ENCODE assay signal across 9 cellular contexts in genomic region chr14:99568567-99569560, GRCh38. TPM values are rescaled to one million over a fixed set of nuclear protein-coding genes. Genes with fewer than 3 reads are reported as not detected.
A peak's percentile ranks its signal among the peaks of the same experiment; 100 is the strongest.
DNase-seq lines count a peak whose midpoint lies in the region; ATAC-seq and TF ChIP-seq lines count a peak whose summit lies in the region.
"Had no signal": no experiment of that assay in that cellular context is flagged by ENCODE, and none has a peak within 500 bp of the region (broad histone marks: within the 10 kb centered on the region; RNA-seq: fewer than 3 reads in every experiment).

No MANE protein-coding gene starts in this region.

- no peaks in the 10 kb centered on the region for H3K36me3 Mint-ChIP-seq in activated T-cell treated with anti-CD3 and anti-CD28 coated beads, Interleukin-2, amount 50 U/mL, for 72 hours (ENCODE audit: insufficient read depth in 2 of 2)

- H3K4me3 Mint-ChIP-seq in activated T-cell treated with anti-CD3 and anti-CD28 coated beads, Interleukin-2, amount 50 U/mL, for 72 hours, result no peak overlapping the region
- H3K4me3 Mint-ChIP-seq: activated naive CD8-positive, alpha-beta T cell treated with anti-CD3 and anti-CD28 coated beads, Interleukin-2, amount 50 U/mL, for 24 hours had no signal

- H3K27me3 Mint-ChIP-seq in activated T-cell treated with anti-CD3 and anti-CD28 coated beads, Interleukin-2, amount 50 U/mL, for 72 hours (ENCODE audit: low read depth), result no peaks in the 10 kb centered on the region
- H3K27me3 Mint-ChIP-seq: activated naive CD8-positive, alpha-beta T cell treated with anti-CD3 and anti-CD28 coated beads, Interleukin-2, amount 50 U/mL, for 24 hours had no signal

- TF ChIP-seq CTCF in VCaP (conservative IDR thresholded peaks at IDR 0.05), result no peak

- DNase-seq in CD1c-positive myeloid dendritic cell (ENCODE audit: extremely low spot score), result peak; percentile 17
- peak; percentile 86 for DNase-seq in M059J (ENCODE audit: low read depth)
- DNase-seq in kidney tubule cell (ENCODE audit: low spot score), result peak; percentile 52
- no peak for DNase-seq in activated T-cell treated with anti-CD3 and anti-CD28 coated beads, Interleukin-2, amount 50 U/mL, for 72 hours
- no peak for DNase-seq in cerebellar cortex (ENCODE audit: low spot score)
- DNase-seq in stimulated activated naive CD8-positive, alpha-beta T cell treated with anti-CD3 and anti-CD28 coated beads, Interleukin-15, Interleukin-2, amounts not matched to agents 100 U/mL and 50 U/mL, for 24 hours, result no peak
- DNase-seq: activated naive CD8-positive, alpha-beta T cell treated with anti-CD3 and anti-CD28 coated beads, Interleukin-2, amount 50 U/mL, for 24 hours had no signal

- no peak overlapping the region for H3K27ac Mint-ChIP-seq in activated T-cell treated with anti-CD3 and anti-CD28 coated beads, Interleukin-2, amount 50 U/mL, for 72 hours
- H3K27ac Mint-ChIP-seq: activated naive CD8-positive, alpha-beta T cell treated with anti-CD3 and anti-CD28 coated beads, Interleukin-2, amount 50 U/mL, for 24 hours had no signal

- H3K27ac ChIP-seq in VCaP, result peak overlapping the region; percentile 95

- no peaks in the 10 kb centered on the region for H3K9me3 Mint-ChIP-seq in activated T-cell treated with anti-CD3 and anti-CD28 coated beads, Interleukin-2, amount 50 U/mL, for 72 hours
- H3K9me3 Mint-ChIP-seq: activated naive CD8-positive, alpha-beta T cell treated with anti-CD3 and anti-CD28 coated beads, Interleukin-2, amount 50 U/mL, for 24 hours had no signal

- no peak for ATAC-seq in activated T-cell treated with anti-CD3 and anti-CD28 coated beads, Interleukin-2, amount 50 U/mL, for 72 hours (replicated peaks in 1 of 2)
- ATAC-seq in stimulated activated naive CD8-positive, alpha-beta T cell treated with anti-CD3 and anti-CD28 coated beads, Interleukin-15, Interleukin-2, amounts not matched to agents 100 U/mL and 50 U/mL, for 24 hours, result no peak
- ATAC-seq in HG02840 (IDR thresholded peaks at IDR 0.05; ENCODE audit: low FRiP score, unreplicated experiment), result no peak
- ATAC-seq: activated naive CD8-positive, alpha-beta T cell treated with anti-CD3 and anti-CD28 coated beads, Interleukin-2, amount 50 U/mL, for 24 hours had no signal

- H3K4me1 Mint-ChIP-seq in activated T-cell treated with anti-CD3 and anti-CD28 coated beads, Interleukin-2, amount 50 U/mL, for 72 hours (ENCODE audit: low read depth), result no peaks in the 10 kb centered on the region
- H3K4me1 Mint-ChIP-seq: activated naive CD8-positive, alpha-beta T cell treated with anti-CD3 and anti-CD28 coated beads, Interleukin-2, amount 50 U/mL, for 24 hours had no signal

RNA-seq across cellular contexts. Expression of gene CCDC85C, which starts 35.1 kb away (rescaled TPM):
- 12.8 and 16.2 TPM in 2 replicates for total RNA-seq in M059J (2014; rRNA removed; shearing (Covaris generic))
- 10 to 100 TPM; 10.1 to 11.3 TPM for total RNA-seq in activated T-cell treated with anti-CD3 and anti-CD28 coated beads, Interleukin-2, amount 50 U/mL, for 72 hours

Comparison
In these comparisons a context has a peak if more than half of its experiments do, and no peak if none do; other contexts are left out.
1. DNase-seq: peak in CD1c-positive myeloid dendritic cell (single experiment), M059J (single experiment) and kidney tubule cell (single experiment); none in activated T-cell treated with anti-CD3 and anti-CD28 coated beads, Interleukin-2, amount 50 U/mL, for 72 hours (0 of 2), cerebellar cortex (single experiment) and stimulated activated naive CD8-positive, alpha-beta T cell treated with anti-CD3 and anti-CD28 coated beads, Interleukin-15, Interleukin-2, amounts not matched to agents 100 U/mL and 50 U/mL, for 24 hours (single experiment).